ENCODE assay signal across 17 cellular contexts in genomic region chr7:51308738-51309102, GRCh38.
"Had no signal": no experiment of that assay in that cellular context is flagged by ENCODE, and none has a peak within 500 bp of the region (broad histone marks: within the 10 kb centered on the region; RNA-seq: fewer than 3 reads in every experiment).

No MANE protein-coding gene starts in this region.

- H3K4me1 ChIP-seq: adrenal gland, uterus had no signal

- H3K9ac ChIP-seq: SK-N-SH had no signal

- FAIRE-seq: frontal cortex had no signal

- H3K36me3 ChIP-seq: adrenal gland, tibial artery, uterus had no signal

- H3K27me3 ChIP-seq: adrenal gland, uterus had no signal

- DNase-seq: activated CD4-positive, alpha-beta memory T cell treated with anti-CD3 and anti-CD28 coated beads for 36 hours; activated CD8-positive, alpha-beta memory T cell treated with anti-CD3 and anti-CD28 coated beads, Interleukin-2, amount 10 ng/mL, durations not matched to agents 7 days and 5 days; activated effector memory CD4-positive, alpha-beta T cell treated with Interleukin-2 at 50 U/mL for 16 hours; activated T-cell treated with anti-CD3 and anti-CD28 coated beads, Interleukin-2, amount 50 U/mL, for 1 hour; central memory CD4-positive, alpha-beta T cell; effector memory CD4-positive, alpha-beta T cell; mesenchymal stem cell; SK-N-SH; stimulated activated CD4-positive, alpha-beta T cell treated with anti-CD3 and anti-CD28 coated beads, Interleukin-12 subunit alpha, Interleukin-12 subunit beta, amount 100 ng/mL, for 4 hours; stimulated activated CD4-positive, alpha-beta T cell treated with anti-CD3 and anti-CD28 coated beads, Interleukin-2, amount 100 ng/mL, for 48 hours; tibial artery; uterus had no signal

- ATAC-seq: activated CD8-positive, alpha-beta memory T cell treated with anti-CD3 and anti-CD28 coated beads, Interleukin-2, amount 10 ng/mL, durations not matched to agents 7 days and 5 days; sciatic nerve; stimulated activated memory B cell treated with anti-CD40 and anti-IgM and Interleukin-4, amounts not matched to agents 10 μg/mL and 1 μg/mL and 100 μg/mL, for 72 hours had no signal

- H3K27ac ChIP-seq: adrenal gland, coronary artery, tibial artery, uterus had no signal

- H3K4me3 ChIP-seq: adrenal gland, coronary artery, tibial artery, uterus had no signal

- H3K9me3 ChIP-seq: adrenal gland, SK-N-SH, tibial artery, uterus had no signal
